ENCODE assay signal across 1 cellular context in genomic region chr12:87820524-87821194, GRCh38.
TF ChIP-seq lines count a peak whose summit lies in the region.

No MANE protein-coding gene starts in this region.

TF ChIP-seq in SK-N-SH treated with all-trans-retinoic acid at 6 μM for 48 hours, 23 proteins besides CTCF, POLR2A, EP300 and RAD21 (continued from another document):
- no peak for TF ChIP-seq PATZ1 (CRISPR knock-in tag; IDR thresholded peaks at IDR 0.05; ENCODE audit: borderline replicate concordance)
TF ChIP-seq in SK-N-SH treated with all-trans-retinoic acid at 6 μM for 48 hours: peak in this region for 1.
